ENCODE assay signal across 28 cellular contexts in genomic region chr5:91687430-91687829, GRCh38.
"Had no signal": no experiment of that assay in that cellular context is flagged by ENCODE, and none has a peak within 500 bp of the region (broad histone marks: within the 10 kb centered on the region; RNA-seq: fewer than 3 reads in every experiment).

No MANE protein-coding gene starts in this region.

- H3K27ac ChIP-seq: colonic mucosa, coronary artery, dorsolateral prefrontal cortex, epithelial cell of prostate, esophagus muscularis mucosa, esophagus squamous epithelium, foreskin keratinocyte, gastrocnemius medialis, gastroesophageal sphincter, heart left ventricle, heart right ventricle, hepatocyte had no signal

- H3K4me1 ChIP-seq: colonic mucosa, esophagus muscularis mucosa, esophagus squamous epithelium, foreskin keratinocyte, gastrocnemius medialis, gastroesophageal sphincter, heart left ventricle, heart right ventricle had no signal

- H3K4me3 ChIP-seq: colonic mucosa, coronary artery, dorsolateral prefrontal cortex, esophagus muscularis mucosa, esophagus squamous epithelium, gastrocnemius medialis, gastroesophageal sphincter, heart left ventricle, heart right ventricle, hepatocyte had no signal

- H3K9me3 ChIP-seq: colonic mucosa, esophagus muscularis mucosa, gastrocnemius medialis, gastroesophageal sphincter, heart left ventricle had no signal

- H3K79me2 ChIP-seq: hepatocyte had no signal

- H3K36me3 ChIP-seq: colonic mucosa, esophagus muscularis mucosa, esophagus squamous epithelium, gastrocnemius medialis, gastroesophageal sphincter, heart left ventricle, heart right ventricle had no signal

- H2AFZ ChIP-seq: hepatocyte had no signal

- FAIRE-seq: endometrium, endothelial cell of umbilical vein, frontal cortex had no signal

- DNase-seq: colonic mucosa; cortex of kidney; dermis blood vessel endothelial cell; dorsolateral prefrontal cortex; effector CD4-positive, alpha-beta T cell; effector CD8-positive, alpha-beta T cell; effector memory CD4-positive, alpha-beta T cell; effector memory CD8-positive, alpha-beta T cell; endodermal cell; erythroblast; esophagus squamous epithelium; foreskin fibroblast; foreskin keratinocyte; foreskin melanocyte; gastrocnemius medialis; glutamatergic neuron; head of caudate nucleus; heart right ventricle had no signal

- H3K27me3 ChIP-seq: colonic mucosa, dorsolateral prefrontal cortex, esophagus muscularis mucosa, esophagus squamous epithelium, foreskin keratinocyte, gastrocnemius medialis, gastroesophageal sphincter, heart left ventricle, heart right ventricle, hepatocyte had no signal

- H3K4me2 ChIP-seq: hepatocyte had no signal

- ATAC-seq: effector memory CD8-positive, alpha-beta T cell; esophagus mucosa; foreskin keratinocyte; gastrocnemius medialis; gastroesophageal sphincter; heart left ventricle; heart right ventricle had no signal
